ENCODE assay signal across 12 cellular contexts in genomic region chr5:122779451-122779850, GRCh38.
"Had no signal": no experiment of that assay in that cellular context is flagged by ENCODE, and none has a peak within 500 bp of the region (broad histone marks: within the 10 kb centered on the region; RNA-seq: fewer than 3 reads in every experiment).

No MANE protein-coding gene starts in this region.

- H3K4me3 ChIP-seq: colonic mucosa, neural progenitor cell, psoas muscle, right lobe of liver had no signal

- H3K4me3 Mint-ChIP-seq: neural progenitor cell had no signal

- DNase-seq: activated CD4-positive, CD25-positive, alpha-beta regulatory T cell treated with anti-CD3 and anti-CD28 coated beads, Interleukin-2, amount 50 U/mL, for 72 hours; activated naive CD4-positive, alpha-beta T cell; caudate nucleus; colonic mucosa; foreskin melanocyte; kidney glomerular epithelial cell; mesendoderm; psoas muscle; right lobe of liver; spleen; SW 1271 had no signal

- ATAC-seq: psoas muscle, right lobe of liver had no signal

- H3K27ac Mint-ChIP-seq: neural progenitor cell had no signal

- H3K9me3 ChIP-seq: colonic mucosa, psoas muscle, right lobe of liver, spleen had no signal
